ENCODE assay signal across 1 cellular context in genomic region chr6:35512740-35513139, GRCh38.
TF ChIP-seq lines count a peak whose summit lies in the region.

Gene TULP1 (minus strand): TSS chr6:35512896. CDS start chr6:35512858, 38 bp downstream.

TF ChIP-seq in WTC11, 78 proteins besides CTCF, POLR2A, EP300 and RAD21 (continued from another document):
- no peak for TF ChIP-seq E2F4 (CRISPR knock-in tag; IDR thresholded peaks at IDR 0.05; ENCODE audit: borderline replicate concordance, low read depth)
